1 cellular context compared by ENCODE assay signal in the genomic region with DNA sequence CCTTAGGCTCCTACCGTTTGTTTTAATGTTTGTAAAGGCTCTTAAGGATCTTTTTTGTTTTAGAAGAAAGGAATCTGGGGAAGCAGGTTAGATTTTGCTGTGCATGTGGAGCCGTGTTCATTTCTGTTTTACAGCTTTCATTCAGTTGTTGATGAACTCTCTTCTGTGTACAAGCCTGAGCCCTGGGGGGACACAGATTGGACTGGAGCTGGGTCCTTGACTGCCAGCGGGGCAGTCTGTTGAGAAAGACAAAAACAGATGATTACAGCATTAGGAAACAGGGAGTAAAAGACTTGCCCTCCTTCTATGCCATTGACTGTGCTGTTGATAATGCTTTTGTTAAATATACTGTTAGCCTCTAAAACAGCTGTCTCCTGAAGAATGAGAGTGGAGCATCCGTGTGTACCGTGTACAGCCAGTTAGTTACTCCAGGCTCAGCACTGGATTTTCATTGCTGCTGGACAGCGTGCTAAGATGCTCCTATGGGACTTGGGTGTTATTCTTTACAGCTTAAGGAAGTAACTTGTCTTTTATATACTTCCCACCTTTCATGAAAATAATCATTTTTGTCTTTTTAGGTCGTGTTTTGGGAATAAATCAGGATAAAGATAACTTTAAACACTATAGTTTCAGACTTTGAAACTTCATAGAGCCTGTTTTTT.
TF ChIP-seq lines count a peak whose summit lies in the region.

No MANE protein-coding gene starts in this region.

TF ChIP-seq in HEK293, 187 proteins besides CTCF, POLR2A, EP300 and RAD21 (continued from another document):
- TF ChIP-seq REST (tag by site-specific recombination; IDR thresholded peaks at IDR 0.05) = peak; percentile 77
TF ChIP-seq in HEK293: peak in this region for 1.
